In the genomic region with DNA sequence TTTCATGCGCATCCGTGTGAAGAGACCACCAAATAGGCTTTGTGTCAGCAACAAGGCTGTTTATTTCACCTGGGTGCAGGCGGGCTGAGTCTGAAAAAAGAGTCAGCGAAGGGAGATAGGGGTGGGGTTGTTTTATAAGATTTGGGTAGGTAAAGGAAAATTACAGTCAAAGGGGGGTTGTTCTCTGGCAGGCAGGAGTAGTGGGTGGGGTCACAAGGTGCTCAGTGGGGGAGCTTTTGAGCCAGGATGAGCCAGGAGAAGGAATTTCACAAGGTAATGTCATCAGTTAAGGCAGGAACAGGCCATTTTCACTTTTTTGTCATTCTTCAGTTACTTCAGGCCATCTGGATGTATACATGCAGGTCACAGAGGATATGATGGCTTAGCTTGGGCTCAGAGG, we compare ENCODE assay signal across 4 cellular contexts. TPM values are rescaled to one million over a fixed set of nuclear protein-coding genes. Genes with fewer than 3 reads are reported as not detected.
"Had no signal": no experiment of that assay in that cellular context is flagged by ENCODE, and none has a peak within 500 bp of the region (broad histone marks: within the 10 kb centered on the region; RNA-seq: fewer than 3 reads in every experiment).

No MANE protein-coding gene starts in this region.

RNA-seq across cellular contexts. Expression of gene STRIT1, which starts 19.0 kb away (rescaled TPM):
- total RNA-seq: GM23248, H4, H9, HFFc6 had no signal
- polyA plus RNA-seq: GM23248 had no signal
